ENCODE assay signal across 16 cellular contexts in genomic region chr18:45916302-45916701, GRCh38. TPM values are rescaled to one million over a fixed set of nuclear protein-coding genes. Genes with fewer than 3 reads are reported as not detected.
A peak's percentile ranks its signal among the peaks of the same experiment; 100 is the strongest.
DNase-seq lines count a peak whose midpoint lies in the region; ATAC-seq and TF ChIP-seq lines count a peak whose summit lies in the region.
"Had no signal": no experiment of that assay in that cellular context is flagged by ENCODE, and none has a peak within 500 bp of the region (broad histone marks: within the 10 kb centered on the region; RNA-seq: fewer than 3 reads in every experiment).

No MANE protein-coding gene starts in this region.

- peak; percentile 38 for TF ChIP-seq CTCF in activated CD8-positive, alpha-beta T cell treated with anti-CD3 and anti-CD28 coated beads for 36 hours (IDR thresholded peaks at IDR 0.05)
- peak; percentile 23 for TF ChIP-seq CTCF in neural progenitor cell (IDR thresholded peaks at IDR 0.05)

- no peaks in the 10 kb centered on the region for H3K79me2 ChIP-seq in neural progenitor cell (ENCODE audit: low read depth)

- ATAC-seq in activated CD8-positive, alpha-beta T cell treated with anti-CD3 and anti-CD28 coated beads for 36 hours: peak; percentile 60
- no peak for ATAC-seq in HG03108 (IDR thresholded peaks at IDR 0.05; ENCODE audit: unreplicated experiment)
- ATAC-seq: psoas muscle; stimulated activated naive CD8-positive, alpha-beta T cell treated with anti-CD3 and anti-CD28 coated beads, Interleukin-15, Interleukin-2, amounts not matched to agents 100 U/mL and 50 U/mL, for 24 hours had no signal

- peaks cover 45% of the 10 kb centered on the region for H3K36me3 Mint-ChIP-seq in activated naive CD4-positive, alpha-beta T cell treated with anti-CD3 and anti-CD28 coated beads, Interleukin-2, amount 10 ng/mL, durations not matched to agents 7 days and 5 days
- peaks cover 15% of the 10 kb centered on the region for H3K36me3 Mint-ChIP-seq in activated CD8-positive, alpha-beta T cell treated with anti-CD3 and anti-CD28 coated beads for 36 hours (ENCODE audit: low read depth)
- peaks cover 23% of the 10 kb centered on the region for H3K36me3 Mint-ChIP-seq in neural progenitor cell
- H3K36me3 Mint-ChIP-seq in CD8-positive, alpha-beta memory T cell: peaks cover 19 to 84% (median 38%) of the 10 kb centered on the region in 3 donors

- H3K9me3 Mint-ChIP-seq in activated naive CD4-positive, alpha-beta T cell treated with anti-CD3 and anti-CD28 coated beads, Interleukin-2, amount 10 ng/mL, durations not matched to agents 7 days and 5 days: no peaks in the 10 kb centered on the region
- H3K9me3 Mint-ChIP-seq in activated CD8-positive, alpha-beta T cell treated with anti-CD3 and anti-CD28 coated beads for 36 hours: no peaks in the 10 kb centered on the region
- no peaks in the 10 kb centered on the region for H3K9me3 Mint-ChIP-seq in neural progenitor cell
- no peaks in the 10 kb centered on the region for H3K9me3 Mint-ChIP-seq in CD8-positive, alpha-beta memory T cell
- H3K9me3 Mint-ChIP-seq: activated B cell treated with CpG ODN at 0.5 μM for 24 hours had no signal

- H3F3A ChIP-seq in neural progenitor cell (ENCODE audit: low read depth): no peaks in the 10 kb centered on the region

- no peaks in the 10 kb centered on the region for H3K27me3 ChIP-seq in neural progenitor cell
- H3K27me3 ChIP-seq in CD8-positive, alpha-beta memory T cell (ENCODE audit: insufficient read depth, low read length, poor library complexity, severe bottlenecking): no peaks in the 10 kb centered on the region
- H3K27me3 ChIP-seq: BE2C, vagina had no signal

- no peak overlapping the region for H3K9ac ChIP-seq in neural progenitor cell

- H4K20me1 ChIP-seq in neural progenitor cell (ENCODE audit: low read depth): no peaks in the 10 kb centered on the region

- H3K36me3 ChIP-seq in neural progenitor cell: no peaks in the 10 kb centered on the region
- H3K36me3 ChIP-seq in CD8-positive, alpha-beta memory T cell (ENCODE audit: insufficient read depth, low read length): peaks cover 39% of the 10 kb centered on the region
- H3K36me3 ChIP-seq: BE2C had no signal

- CTCF ChIA-PET in activated naive CD4-positive, alpha-beta T cell treated with anti-CD3 and anti-CD28 coated beads, Interleukin-2, amount 10 ng/mL, durations not matched to agents 7 days and 5 days (lab: Charles Lee): interaction anchor here (1.2 to 1.4 kb wide), 3 partner anchors 58 to 224 kb away, joined by 3 to 4 read pairs (median 3); no protein-coding TSS in a partner anchor
- CTCF ChIA-PET in HEK293T (lab: Yijun Ruan, JAX): no interaction called here
- CTCF ChIA-PET in activated CD8-positive, alpha-beta T cell treated with anti-CD3 and anti-CD28 coated beads for 36 hours (lab: Charles Lee): interaction anchor here (0.8 to 2.7 kb wide), 4 partner anchors 9 to 250 kb away, joined by 3 to 13 read pairs (median 4); no protein-coding TSS in a partner anchor
- CTCF ChIA-PET in CD8-positive, alpha-beta memory T cell (lab: Charles Lee): no interaction called here

- POLR2A ChIA-PET in HEK293T (lab: Yijun Ruan, JAX): no interaction called here
- POLR2A ChIA-PET in activated CD8-positive, alpha-beta T cell treated with anti-CD3 and anti-CD28 coated beads for 36 hours (lab: Charles Lee): interaction anchor here (0.5 kb wide), 1 partner anchor 223 kb away, joined by 3 read pairs; no protein-coding TSS in a partner anchor
- POLR2A ChIA-PET in CD8-positive, alpha-beta memory T cell (lab: Charles Lee): no interaction called here

- no peaks in the 10 kb centered on the region for H3K9me3 ChIP-seq in neural progenitor cell (ENCODE audit: low read depth)
- H3K9me3 ChIP-seq in CD8-positive, alpha-beta memory T cell (ENCODE audit: low read length): no peaks in the 10 kb centered on the region
- H3K9me3 ChIP-seq: BE2C, psoas muscle, vagina had no signal

- no peak overlapping the region for H3K4me3 Mint-ChIP-seq in activated naive CD4-positive, alpha-beta T cell treated with anti-CD3 and anti-CD28 coated beads, Interleukin-2, amount 10 ng/mL, durations not matched to agents 7 days and 5 days
- H3K4me3 Mint-ChIP-seq in activated CD8-positive, alpha-beta T cell treated with anti-CD3 and anti-CD28 coated beads for 36 hours: no peak overlapping the region
- no peak overlapping the region for H3K4me3 Mint-ChIP-seq in neural progenitor cell
- no peak overlapping the region for H3K4me3 Mint-ChIP-seq in CD8-positive, alpha-beta memory T cell
- H3K4me3 Mint-ChIP-seq: activated B cell treated with CpG ODN at 0.5 μM for 24 hours had no signal

- H3K27me3 Mint-ChIP-seq in activated naive CD4-positive, alpha-beta T cell treated with anti-CD3 and anti-CD28 coated beads, Interleukin-2, amount 10 ng/mL, durations not matched to agents 7 days and 5 days: no peaks in the 10 kb centered on the region
- no peaks in the 10 kb centered on the region for H3K27me3 Mint-ChIP-seq in activated CD8-positive, alpha-beta T cell treated with anti-CD3 and anti-CD28 coated beads for 36 hours
- no peaks in the 10 kb centered on the region for H3K27me3 Mint-ChIP-seq in neural progenitor cell (ENCODE audit: insufficient read depth, low read depth)
- no peaks in the 10 kb centered on the region for H3K27me3 Mint-ChIP-seq in CD8-positive, alpha-beta memory T cell
- H3K27me3 Mint-ChIP-seq: activated B cell treated with CpG ODN at 0.5 μM for 24 hours had no signal

- H3K27ac ChIP-seq in neural progenitor cell: no peak overlapping the region
- H3K27ac ChIP-seq in CD8-positive, alpha-beta memory T cell (ENCODE audit: low read depth, low read length): no peak overlapping the region
- H3K27ac ChIP-seq: psoas muscle, vagina had no signal

- intact Hi-C loops in activated CD8-positive, alpha-beta T cell treated with anti-CD3 and anti-CD28 coated beads for 36 hours (cut with micrococcal nuclease): no loop called here

- no peak overlapping the region for H3K4me2 ChIP-seq in neural progenitor cell

- H3K4me1 ChIP-seq in neural progenitor cell: no peaks in the 10 kb centered on the region
- peaks cover 8% of the 10 kb centered on the region for H3K4me1 ChIP-seq in CD8-positive, alpha-beta memory T cell (ENCODE audit: insufficient read depth, low read length)

- no peak overlapping the region for H2AFZ ChIP-seq in neural progenitor cell (replicated peaks)

- no peak overlapping the region for H3K27ac Mint-ChIP-seq in activated naive CD4-positive, alpha-beta T cell treated with anti-CD3 and anti-CD28 coated beads, Interleukin-2, amount 10 ng/mL, durations not matched to agents 7 days and 5 days
- no peak overlapping the region for H3K27ac Mint-ChIP-seq in activated CD8-positive, alpha-beta T cell treated with anti-CD3 and anti-CD28 coated beads for 36 hours
- no peak overlapping the region for H3K27ac Mint-ChIP-seq in neural progenitor cell
- H3K27ac Mint-ChIP-seq in CD8-positive, alpha-beta memory T cell: peak overlapping the region in 1 of 8 donors; percentile 24
- H3K27ac Mint-ChIP-seq: activated B cell treated with CpG ODN at 0.5 μM for 24 hours had no signal

- no peak overlapping the region for H3K4me3 ChIP-seq in neural progenitor cell
- H3K4me3 ChIP-seq in CD8-positive, alpha-beta memory T cell (ENCODE audit: low read length): no peak overlapping the region
- H3K4me3 ChIP-seq: psoas muscle, vagina had no signal

- DNase-seq in activated naive CD4-positive, alpha-beta T cell treated with anti-CD3 and anti-CD28 coated beads, Interleukin-2, amount 10 ng/mL, durations not matched to agents 7 days and 5 days: peak; percentile 29
- DNase-seq in activated naive CD4-positive, alpha-beta T cell treated with Interleukin-2 at 50 U/mL for 16 hours: no peak
- DNase-seq in HEK293T (ENCODE audit: extremely low spot score) (peak; percentile 6), neural progenitor cell (ENCODE audit: low spot score) (peak; percentile 26), NCI-H1092 (lab: John Stamatoyannopoulos, UW) (no peak)
- DNase-seq in activated CD8-positive, alpha-beta T cell treated with anti-CD3 and anti-CD28 coated beads for 36 hours: peak; percentile 27
- DNase-seq in CD8-positive, alpha-beta memory T cell: no peak
- DNase-seq: activated B cell treated with CpG ODN at 0.5 μM for 24 hours; BE2C; caudate nucleus; GF-D8; NK-92 treated with Interleukin-12 subunit alpha and Interleukin-12 subunit beta, amount 100 ng/mL, for 24 hours; psoas muscle; stimulated activated naive CD8-positive, alpha-beta T cell treated with anti-CD3 and anti-CD28 coated beads, Interleukin-15, Interleukin-2, amounts not matched to agents 100 U/mL and 50 U/mL, for 24 hours had no signal

- peaks cover 7% of the 10 kb centered on the region for H3K4me1 Mint-ChIP-seq in activated naive CD4-positive, alpha-beta T cell treated with anti-CD3 and anti-CD28 coated beads, Interleukin-2, amount 10 ng/mL, durations not matched to agents 7 days and 5 days
- H3K4me1 Mint-ChIP-seq in activated CD8-positive, alpha-beta T cell treated with anti-CD3 and anti-CD28 coated beads for 36 hours (ENCODE audit: low read depth): peaks cover 7% of the 10 kb centered on the region
- H3K4me1 Mint-ChIP-seq in neural progenitor cell: no peaks in the 10 kb centered on the region
- H3K4me1 Mint-ChIP-seq in CD8-positive, alpha-beta memory T cell: peaks cover 9 to 13% (median 12%) of the 10 kb centered on the region in 3 donors

TF ChIP-seq in HEK293T, 16 proteins besides CTCF, POLR2A, EP300 and RAD21 (continues in another document):
- TF ChIP-seq SUZ12 (IDR thresholded peaks at IDR 0.05): no peak
- TF ChIP-seq PKNOX1 (IDR thresholded peaks at IDR 0.05): no peak
- no peak for TF ChIP-seq FOXM1 (IDR thresholded peaks at IDR 0.05; ENCODE audit: borderline replicate concordance)
- TF ChIP-seq LEF1 (IDR thresholded peaks at IDR 0.05; ENCODE audit: borderline replicate concordance): no peak
- TF ChIP-seq ZNF384 (IDR thresholded peaks at IDR 0.05): no peak
- no peak for TF ChIP-seq FOXK2 (IDR thresholded peaks at IDR 0.05)
- no peak for TF ChIP-seq CTBP1 (IDR thresholded peaks at IDR 0.05; ENCODE audit: borderline replicate concordance)
- no peak for TF ChIP-seq FOXA1 (IDR thresholded peaks at IDR 0.05)
- TF ChIP-seq NFRKB (IDR thresholded peaks at IDR 0.05): no peak
- no peak for TF ChIP-seq TARDBP (IDR thresholded peaks at IDR 0.05)
- TF ChIP-seq BHLHE40 (IDR thresholded peaks at IDR 0.05; ENCODE audit: borderline replicate concordance): no peak
- no peak for TF ChIP-seq SP1 (IDR thresholded peaks at IDR 0.05)

RNA-seq across cellular contexts. Expression of gene EPG5, which starts 50.8 kb away (rescaled TPM):
- 10 to 100 TPM; 15.3 to 19.0 TPM for total RNA-seq in activated CD8-positive, alpha-beta T cell treated with anti-CD3 and anti-CD28 coated beads for 36 hours
- total RNA-seq in neural progenitor cell (ENCODE audit: low replicate concordance): 15.7 and 34.0 TPM in 2 replicates
- 10 to 100 TPM; 17.7 to 18.1 TPM for total RNA-seq in CD8-positive, alpha-beta memory T cell
- 4.0 TPM for polyA plus RNA-seq in CD8-positive, alpha-beta memory T cell

Comparison
In these comparisons a context has a peak if more than half of its experiments do, and no peak if none do; other contexts are left out.
1. DNase-seq: peak in activated naive CD4-positive, alpha-beta T cell treated with anti-CD3 and anti-CD28 coated beads, Interleukin-2, amount 10 ng/mL, durations not matched to agents 7 days and 5 days (single experiment), HEK293T (single experiment), activated CD8-positive, alpha-beta T cell treated with anti-CD3 and anti-CD28 coated beads for 36 hours (single experiment) and neural progenitor cell (single experiment); none in activated naive CD4-positive, alpha-beta T cell treated with Interleukin-2 at 50 U/mL for 16 hours (single experiment), NCI-H1092 (single experiment) and CD8-positive, alpha-beta memory T cell (0 of 5).
2. CTCF ChIA-PET loops: an anchor here in activated naive CD4-positive, alpha-beta T cell treated with anti-CD3 and anti-CD28 coated beads, Interleukin-2, amount 10 ng/mL, durations not matched to agents 7 days and 5 days (1.2 to 1.4 kb wide) and activated CD8-positive, alpha-beta T cell treated with anti-CD3 and anti-CD28 coated beads for 36 hours (0.8 to 2.7 kb wide); none called in HEK293T and CD8-positive, alpha-beta memory T cell.